In genomic region chr16:75289189-75289588, GRCh38 we compare ENCODE assay signal across 9 cellular contexts. TPM values are rescaled to one million over a fixed set of nuclear protein-coding genes. Genes with fewer than 3 reads are reported as not detected.
DNase-seq lines count a peak whose midpoint lies in the region; FAIRE-seq and TF ChIP-seq lines count a peak whose summit lies in the region.
"Had no signal": no experiment of that assay in that cellular context is flagged by ENCODE, and none has a peak within 500 bp of the region (broad histone marks: within the 10 kb centered on the region; RNA-seq: fewer than 3 reads in every experiment).

No MANE protein-coding gene starts in this region.

- no TSS peak for BruUV-seq in endothelial cell of umbilical vein (replicated peaks; lab: Mats Ljungman, UMichigan)

- H3K4me1 ChIP-seq in endothelial cell of umbilical vein (ENCODE audit: control insufficient read depth, extremely low read depth, insufficient read depth, low read length), result peaks cover 27% of the 10 kb centered on the region

- peaks cover 51% of the 10 kb centered on the region for H3K27me3 Mint-ChIP-seq in activated naive CD8-positive, alpha-beta T cell treated with anti-CD3 and anti-CD28 coated beads for 36 hours

- no peaks in the 10 kb centered on the region for H3K9me3 Mint-ChIP-seq in activated naive CD8-positive, alpha-beta T cell treated with anti-CD3 and anti-CD28 coated beads for 36 hours

- H3K4me2 ChIP-seq in endothelial cell of umbilical vein (ENCODE audit: insufficient read depth, low read length), result peak overlapping the region; percentile 46

- POLR2A ChIA-PET in endothelial cell of umbilical vein (lab: Charles Lee), result no interaction called here

- no peaks in the 10 kb centered on the region for H3K79me2 ChIP-seq in endothelial cell of umbilical vein (ENCODE audit: control insufficient read depth, insufficient read depth, low read length)

- H3K4me3 ChIP-seq in endothelial cell of umbilical vein (replicated peaks in 1 of 3; ENCODE audit: insufficient read depth in 1 of 3, low read depth in 1 of 3, low read length in 3 of 3), result no peak overlapping the region

- H3K27me3 ChIP-seq in endothelial cell of umbilical vein (ENCODE audit: control insufficient read depth in 2 of 2, insufficient read depth in 2 of 2, low read length in 2 of 2), result no peaks in the 10 kb centered on the region

- H3K36me3 Mint-ChIP-seq in activated naive CD8-positive, alpha-beta T cell treated with anti-CD3 and anti-CD28 coated beads for 36 hours, result peaks cover 61% of the 10 kb centered on the region

- peak overlapping the region; percentile 21; the same call in 1 of the 2 replicates for H3K27ac ChIP-seq in C4-2B
- peak overlapping the region; percentile 72 for H3K27ac ChIP-seq in endothelial cell of umbilical vein (ENCODE audit: insufficient read depth, low read depth, low read length)

- TF ChIP-seq POLR2A in endothelial cell of umbilical vein (IDR thresholded peaks at IDR 0.05; ENCODE audit: low read depth, low read length), result no peak

- H3K4me1 Mint-ChIP-seq in activated naive CD8-positive, alpha-beta T cell treated with anti-CD3 and anti-CD28 coated beads for 36 hours, result peaks cover 15% of the 10 kb centered on the region

- no peak for TF ChIP-seq CTCF in C4-2B (conservative IDR thresholded peaks at IDR 0.05)
- no peak for TF ChIP-seq CTCF in endothelial cell of umbilical vein (IDR thresholded peaks at IDR 0.05; ENCODE audit: extremely low read depth in 1 of 2, insufficient read depth in 1 of 2, low read depth in 1 of 2, low read length in 2 of 2)

- H3K9me1 ChIP-seq in endothelial cell of umbilical vein (replicated peaks; ENCODE audit: control insufficient read depth, extremely low read depth, insufficient read depth, low read length), result no peaks in the 10 kb centered on the region

- dilution Hi-C loops in endothelial cell of umbilical vein (cut with MboI; ENCODE audit: extremely low pct_ligation_motif_present, low sequenced_read_pairs), result no loop called here

- H3K27ac Mint-ChIP-seq in activated naive CD8-positive, alpha-beta T cell treated with anti-CD3 and anti-CD28 coated beads for 36 hours, result no peak overlapping the region

- H4K20me1 ChIP-seq in endothelial cell of umbilical vein (replicated peaks; ENCODE audit: control insufficient read depth, extremely low read depth, insufficient read depth, low read length), result no peaks in the 10 kb centered on the region

- DNase-seq in OCI-M1 (lab: John Stamatoyannopoulos, UW) (peak; percentile 35), endothelial cell of umbilical vein (ENCODE audit: low read depth, low spot score) (peak; percentile 88), lung microvascular endothelial cell (ENCODE audit: low read depth in 2 of 2) (peak; percentile 87 to 98), SK-N-DZ (ENCODE audit: low spot score) (no peak), NCI-H345 treated with DMSO at 0.1 percent for 48 hours (lab: John Stamatoyannopoulos, UW; ENCODE audit: unreplicated experiment) (no peak)
- no peak for DNase-seq in central memory CD4-positive, alpha-beta T cell
- no peak for DNase-seq in activated naive CD8-positive, alpha-beta T cell treated with anti-CD3 and anti-CD28 coated beads for 36 hours

- H3K36me3 ChIP-seq in endothelial cell of umbilical vein (ENCODE audit: control insufficient read depth in 2 of 2, extremely low read depth in 1 of 2, insufficient read depth in 2 of 2, low read length in 2 of 2), result no peaks in the 10 kb centered on the region

- no peaks in the 10 kb centered on the region for H3K9me3 ChIP-seq in endothelial cell of umbilical vein (replicated peaks; ENCODE audit: control insufficient read depth, insufficient read depth, low read length)

- intact Hi-C loops in endothelial cell of umbilical vein (cut with micrococcal nuclease), result loop anchor here (1.0 to 2.0 kb wide), 5 partner anchors 16 to 53 kb away; no protein-coding TSS in a partner anchor

- no peak overlapping the region for H2AFZ ChIP-seq in endothelial cell of umbilical vein (ENCODE audit: low read depth, low read length)

- CTCF ChIA-PET in endothelial cell of umbilical vein (lab: Charles Lee), result interaction anchor here (0.8 to 3.0 kb wide), 7 partner anchors 8 to 113 kb away, joined by 3 to 9 read pairs (median 6); no protein-coding TSS in a partner anchor

- H3K9ac ChIP-seq in endothelial cell of umbilical vein (replicated peaks; ENCODE audit: extremely low read depth, insufficient read depth, low read length), result no peak overlapping the region

- no peak overlapping the region for H3K4me3 Mint-ChIP-seq in activated naive CD8-positive, alpha-beta T cell treated with anti-CD3 and anti-CD28 coated beads for 36 hours

- peak; percentile 93 for FAIRE-seq in endothelial cell of umbilical vein (lab: Jason Lieb, UNC)

TF ChIP-seq in endothelial cell of umbilical vein, 7 proteins besides CTCF, POLR2A, EP300 and RAD21:
- TF ChIP-seq GATA2 (IDR thresholded peaks at IDR 0.05; ENCODE audit: insufficient read depth, insufficient read length, low read depth, low read length) (peak; percentile 81), JUN (IDR thresholded peaks at IDR 0.05; ENCODE audit: borderline replicate concordance, insufficient read depth, insufficient read length, low read depth) (peak; percentile 97), POLR2AphosphoS5 (IDR thresholded peaks at IDR 0.05; ENCODE audit: insufficient read depth, low read depth, low read length) (peak; percentile 69), MAX (IDR thresholded peaks at IDR 0.05; ENCODE audit: insufficient read depth, insufficient read length) (no peak), EZH2 (IDR thresholded peaks at IDR 0.05; ENCODE audit: borderline replicate concordance, low read depth, low read length, severe bottlenecking) (no peak), FOS (IDR thresholded peaks at IDR 0.05; ENCODE audit: borderline replicate concordance, insufficient read depth, low read length) (peak; percentile 92), MYC (IDR thresholded peaks at IDR 0.05; ENCODE audit: low read depth, low read length) (peak; percentile 24)

RNA-seq across cellular contexts. Expression of gene BCAR1, which starts 37.8 kb away (rescaled TPM):
- 237 and 267 TPM in 2 replicates for total RNA-seq in endothelial cell of umbilical vein
- polyA plus RNA-seq in endothelial cell of umbilical vein, result 171 and 198 TPM in 2 replicates
- 110 and 135 TPM in 2 replicates for polyA plus RNA-seq in endothelial cell of umbilical vein (2011; cell fraction: cytosol; rRNA removed)
- polyA plus RNA-seq in endothelial cell of umbilical vein (2011; cell fraction: nucleus; rRNA removed), result 257 and 307 TPM in 2 replicates
- 194 and 202 TPM in 2 replicates for polyA plus RNA-seq in endothelial cell of umbilical vein (2012)
- polyA minus RNA-seq in endothelial cell of umbilical vein, result 91.9 and 139 TPM in 2 replicates
- 24.9 TPM for polyA minus RNA-seq in endothelial cell of umbilical vein (2011; cell fraction: cytosol; rRNA and poly(A)+ RNA removed)
- polyA minus RNA-seq in endothelial cell of umbilical vein (2011; cell fraction: nucleus; rRNA and poly(A)+ RNA removed), result 131 and 267 TPM in 2 replicates
- total RNA-seq in lung microvascular endothelial cell, result 65.2 and 104 TPM in 2 replicates
- polyA plus RNA-seq in SK-N-DZ (2014; cell fraction: cytosol; rRNA removed), result 38.2 and 42.1 TPM in 2 replicates
- polyA plus RNA-seq in SK-N-DZ (2014; cell fraction: nucleus; rRNA removed), result 33.6 and 40.5 TPM in 2 replicates
- total RNA-seq in activated naive CD8-positive, alpha-beta T cell treated with anti-CD3 and anti-CD28 coated beads for 36 hours, result 1 to 10 TPM in 1 of 2 experiments, under 1 TPM in 1; 0.74 to 1.2 TPM
- total RNA-seq: T-helper 1 cell treated with Interleukin-12 subunit alpha and Interleukin-12 subunit beta and Interleukin-4 antibody, amounts not matched to agents 30 ng/mL and 1 ng/mL, for 36 hours had no signal

Comparison
In these comparisons a context has a peak if more than half of its experiments do, and no peak if none do; other contexts are left out.
1. DNase-seq: peak in OCI-M1 (single experiment), endothelial cell of umbilical vein (single experiment) and lung microvascular endothelial cell (2 of 2); none in central memory CD4-positive, alpha-beta T cell (single experiment), SK-N-DZ (single experiment), NCI-H345 treated with DMSO at 0.1 percent for 48 hours (single experiment) and activated naive CD8-positive, alpha-beta T cell treated with anti-CD3 and anti-CD28 coated beads for 36 hours (single experiment).
2. RNA of gene BCAR1, which starts 37.8 kb away (total RNA-seq): 237 to 267 TPM in endothelial cell of umbilical vein and 65.2 to 104 TPM in lung microvascular endothelial cell; 0.74 to 1.2 TPM in activated naive CD8-positive, alpha-beta T cell treated with anti-CD3 and anti-CD28 coated beads for 36 hours; every median in the first group is over 10 times any median in the second.